8 cellular contexts compared by ENCODE assay signal in genomic region chr6:147203311-147204059, GRCh38. TPM values are rescaled to one million over a fixed set of nuclear protein-coding genes. Genes with fewer than 3 reads are reported as not detected.
A peak's percentile ranks its signal among the peaks of the same experiment; 100 is the strongest.
DNase-seq lines count a peak whose midpoint lies in the region; ATAC-seq and TF ChIP-seq lines count a peak whose summit lies in the region.

No MANE protein-coding gene starts in this region.

- H3K27ac Mint-ChIP-seq in activated CD8-positive, alpha-beta T cell treated with anti-CD3 and anti-CD28 coated beads for 36 hours: peak overlapping the region; percentile 98
- H3K27ac Mint-ChIP-seq in memory B cell: peak overlapping the region; percentile 97

- H3K9me3 Mint-ChIP-seq in activated CD8-positive, alpha-beta T cell treated with anti-CD3 and anti-CD28 coated beads for 36 hours: no peaks in the 10 kb centered on the region
- H3K9me3 Mint-ChIP-seq in memory B cell: no peaks in the 10 kb centered on the region

- POLR2A ChIA-PET in activated CD8-positive, alpha-beta T cell treated with anti-CD3 and anti-CD28 coated beads for 36 hours (lab: Charles Lee): interaction anchor here (1.1 to 1.2 kb wide), 3 partner anchors 13 to 21 kb away, joined by 3 to 4 read pairs (median 3); no protein-coding TSS in a partner anchor

- peaks cover 31% of the 10 kb centered on the region for H3K4me1 Mint-ChIP-seq in activated CD8-positive, alpha-beta T cell treated with anti-CD3 and anti-CD28 coated beads for 36 hours (ENCODE audit: low read depth)
- peaks cover 16% of the 10 kb centered on the region for H3K4me1 Mint-ChIP-seq in memory B cell

- peak overlapping the region; percentile 95 for H3K4me3 Mint-ChIP-seq in activated CD8-positive, alpha-beta T cell treated with anti-CD3 and anti-CD28 coated beads for 36 hours
- H3K4me3 Mint-ChIP-seq in memory B cell: peak overlapping the region; percentile 91

- peaks cover 2% of the 10 kb centered on the region for H3K36me3 Mint-ChIP-seq in activated CD8-positive, alpha-beta T cell treated with anti-CD3 and anti-CD28 coated beads for 36 hours (ENCODE audit: low read depth)
- H3K36me3 Mint-ChIP-seq in memory B cell: no peaks in the 10 kb centered on the region

- peak in 13 of 14 donors; percentile 22 to 91 (median 68) for DNase-seq in C1 segment of cervical spinal cord (lab: John Stamatoyannopoulos, UW)
- DNase-seq in NCI-H748 treated with DMSO at 0.1 percent for 48 hours (lab: John Stamatoyannopoulos, UW): peak; percentile 77
- peak; percentile 63 for DNase-seq in activated CD8-positive, alpha-beta T cell treated with anti-CD3 and anti-CD28 coated beads for 36 hours
- DNase-seq in effector CD8-positive, alpha-beta T cell (lab: John Stamatoyannopoulos, UW): peak; percentile 45
- DNase-seq in memory B cell (ENCODE audit: low spot score in 2 of 2): peak; percentile 66 to 79
- peak; percentile 29 to 57 (median 35) for DNase-seq in stimulated activated CD4-positive, alpha-beta T cell treated with anti-CD3 and anti-CD28 coated beads, TNF-alpha, amount 100 ng/mL, for 48 hours (ENCODE audit: low read depth in 3 of 3)

- no peaks in the 10 kb centered on the region for H3K27me3 Mint-ChIP-seq in activated CD8-positive, alpha-beta T cell treated with anti-CD3 and anti-CD28 coated beads for 36 hours
- no peaks in the 10 kb centered on the region for H3K27me3 Mint-ChIP-seq in memory B cell

- CTCF ChIA-PET in activated CD8-positive, alpha-beta T cell treated with anti-CD3 and anti-CD28 coated beads for 36 hours (lab: Charles Lee): interaction anchor here (0.8 kb wide), 1 partner anchor 14 kb away, joined by 3 read pairs; no protein-coding TSS in a partner anchor

- ATAC-seq in GM19328 (IDR thresholded peaks at IDR 0.05; ENCODE audit: unreplicated experiment): peak; percentile 49
- ATAC-seq in HG03460 (IDR thresholded peaks at IDR 0.05; ENCODE audit: unreplicated experiment): peak; percentile 44
- ATAC-seq in activated CD8-positive, alpha-beta T cell treated with anti-CD3 and anti-CD28 coated beads for 36 hours: peak; percentile 48
- ATAC-seq in memory B cell (ENCODE audit: low read depth): peak; percentile 68

- intact Hi-C loops in activated CD8-positive, alpha-beta T cell treated with anti-CD3 and anti-CD28 coated beads for 36 hours (cut with micrococcal nuclease): loop anchor here (5.0 kb wide), 1 partner anchor 351 kb away; no protein-coding TSS in a partner anchor

- TF ChIP-seq CTCF in activated CD8-positive, alpha-beta T cell treated with anti-CD3 and anti-CD28 coated beads for 36 hours (IDR thresholded peaks at IDR 0.05): no peak

RNA-seq across cellular contexts. Expression of gene STXBP5, which starts 0.7 kb away (rescaled TPM):
- 10 to 100 TPM; 11.4 to 11.5 TPM for total RNA-seq in activated CD8-positive, alpha-beta T cell treated with anti-CD3 and anti-CD28 coated beads for 36 hours

Comparison
In these comparisons a context has a peak if more than half of its experiments do, and no peak if none do; other contexts are left out.
1. Peak in every context shown above with its lines: DNase-seq and ATAC-seq.